Comparison of ENCODE assay signal across 9 cellular contexts in the genomic region with DNA sequence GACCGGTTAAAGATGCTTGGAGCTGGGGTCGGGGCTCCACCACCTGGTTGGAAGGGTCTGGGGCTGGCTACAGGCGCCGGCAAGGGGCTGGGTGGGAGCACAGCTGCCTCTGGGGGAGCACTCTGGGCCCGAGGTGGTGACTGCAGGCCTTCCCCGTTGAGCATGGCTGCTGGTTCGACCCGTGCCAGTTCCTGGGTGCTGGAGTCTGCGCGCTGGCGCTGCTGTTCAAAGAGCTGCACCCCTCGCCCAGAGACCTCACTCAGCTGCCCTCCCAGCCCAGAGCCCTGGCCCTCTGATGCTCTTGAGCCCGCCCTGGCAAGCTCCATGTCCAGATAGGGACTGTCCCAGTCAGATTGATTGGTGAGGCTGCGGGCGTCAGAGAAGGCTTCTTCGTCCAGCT. TPM values are rescaled to one million over a fixed set of nuclear protein-coding genes. Genes with fewer than 3 reads are reported as not detected.
A peak's percentile ranks its signal among the peaks of the same experiment; 100 is the strongest.
DNase-seq lines count a peak whose midpoint lies in the region; ATAC-seq, FAIRE-seq and TF ChIP-seq lines count a peak whose summit lies in the region.
"Had no signal": no experiment of that assay in that cellular context is flagged by ENCODE, and none has a peak within 500 bp of the region (broad histone marks: within the 10 kb centered on the region; RNA-seq: fewer than 3 reads in every experiment).

No MANE protein-coding gene starts in this region.

- H3K27me3 ChIP-seq in body of pancreas: no peaks in the 10 kb centered on the region
- no peaks in the 10 kb centered on the region for H3K27me3 ChIP-seq in gastrocnemius medialis

- intact Hi-C loops in body of pancreas (cut with DNase I) (no loop called here), gastrocnemius medialis (cut with DNase I; ENCODE audit: low total_unique reads) (loop anchor here (10.0 kb wide), 1 partner anchor 383 kb away; no protein-coding TSS in a partner anchor)

- TF ChIP-seq CTCF in body of pancreas (IDR thresholded peaks at IDR 0.05): no peak
- no peak for TF ChIP-seq CTCF in gastrocnemius medialis (IDR thresholded peaks at IDR 0.05 in 4 of 5, conservative IDR thresholded peaks at IDR 0.05 in 1 of 5)

- no peak for TF ChIP-seq POLR2A in body of pancreas (IDR thresholded peaks at IDR 0.05)
- TF ChIP-seq POLR2A in gastrocnemius medialis (IDR thresholded peaks at IDR 0.05): no peak

- in situ Hi-C loops in gastrocnemius medialis (cut with MboI; ENCODE audit: low sequenced_read_pairs in 4 of 4): loop anchor here in 2 of 4 donors (10.0 to 25.0 kb wide), 2 partner anchors 73 to 386 kb away; a partner anchor contains a TSS

- H3K27ac ChIP-seq in body of pancreas: no peak overlapping the region
- H3K27ac ChIP-seq in gastrocnemius medialis: peak overlapping the region; percentile 96 to 99 (median 98)

- H3K4me1 ChIP-seq in body of pancreas (peaks cover 20% of the 10 kb centered on the region), gastrocnemius medialis (peaks cover 77 to 83% of the 10 kb centered on the region in 2 donors)

- peak overlapping the region; percentile 44; the same call in 1 of the 2 replicates for H3K4me3 ChIP-seq in GM08714 (ENCODE audit: low read length)
- peak overlapping the region; percentile 55 to 74 for H3K4me3 ChIP-seq in body of pancreas
- H3K4me3 ChIP-seq in iPS-18c (ENCODE audit: insufficient read depth, low read depth, low read length): peak overlapping the region; percentile 53; the same call in 1 of the 2 replicates
- H3K4me3 ChIP-seq in gastrocnemius medialis: peak overlapping the region; percentile 54 to 61 (median 56)

- peak; percentile 8 for ATAC-seq in body of pancreas
- ATAC-seq in gastrocnemius medialis: no peak

- H3K9me3 ChIP-seq in body of pancreas (no peaks in the 10 kb centered on the region), iPS-18c (ENCODE audit: control insufficient read depth, insufficient read depth, low read length) (peaks cover 2% of the 10 kb centered on the region), gastrocnemius medialis (no peaks in the 10 kb centered on the region)

- WGBS in body of pancreas, 2 donors: 58 to 76% methylated on average over 4 to 13 of the region's 16 CpGs

- H3K36me3 ChIP-seq in body of pancreas (replicated peaks in 1 of 2; ENCODE audit: insufficient read depth in 1 of 2, low read depth in 2 of 2) (no peaks in the 10 kb centered on the region), gastrocnemius medialis (peaks cover 0 to 12% of the 10 kb centered on the region in 2 donors)

- FAIRE-seq in RCC 7860 (lab: Jason Lieb, UNC): no peak

- no peak for DNase-seq in body of pancreas
- DNase-seq in gastrocnemius medialis: no peak
- DNase-seq in GDM1 (lab: John Stamatoyannopoulos, UW): no peak
- DNase-seq in RCC 7860 (ENCODE audit: low spot score): no peak
- DNase-seq in inferior parietal cortex (ENCODE audit: extremely low spot score): no peak
- no peak for DNase-seq in activated CD4-positive, CD25-positive, alpha-beta regulatory T cell (lab: John Stamatoyannopoulos, UW)
- DNase-seq: NCI-H526 had no signal

RNA-seq across cellular contexts. Expression of a gene that starts 7.0 kb away (rescaled TPM):
- not detected for total RNA-seq in body of pancreas
- 1,000 to 10,000 TPM in 2 of 4 donors, 100 to 1,000 TPM in 2; 560 to 1,364 (median 992) TPM for total RNA-seq in gastrocnemius medialis

RNA-seq across cellular contexts. Expression of a gene that starts 7.6 kb away (rescaled TPM):
- total RNA-seq in body of pancreas (not detected), gastrocnemius medialis (100 to 1,000 TPM in 1 of 4 donors, 10 to 100 TPM in 3; 26.8 to 117 (median 46.8) TPM)

RNA-seq across cellular contexts. Expression of a gene that starts 49.7 kb away (rescaled TPM):
- total RNA-seq in body of pancreas (10 to 100 TPM; 13.5 to 25.1 TPM), gastrocnemius medialis (1 to 10 TPM; 1.6 to 4.1 (median 3.1) TPM)

RNA-seq across cellular contexts. Expression of a gene that starts 57.1 kb away (rescaled TPM):
- 10 to 100 TPM; 20.4 to 25.4 TPM for total RNA-seq in body of pancreas
- total RNA-seq in gastrocnemius medialis: 100 to 1,000 TPM in 3 of 4 donors, 10 to 100 TPM in 1; 89.8 to 276 (median 154) TPM

Comparison
In these comparisons a context has a peak if more than half of its experiments do, and no peak if none do; other contexts are left out.
1. H3K27ac ChIP-seq: peak in gastrocnemius medialis (4 of 4); none in body of pancreas (0 of 4).
2. RNA of a gene that starts 7.0 kb away (total RNA-seq): 560 to 1,364 TPM in gastrocnemius medialis; not detected in body of pancreas; every median in the first group is over 100 times any median in the second.
3. RNA of a gene that starts 7.6 kb away (total RNA-seq): 26.8 to 117 TPM in gastrocnemius medialis; not detected in body of pancreas; every median in the first group is over 10 times any median in the second.
4. Peak in every context shown above with its lines, with median percentiles within 50 percentile points of each other: H3K4me3 ChIP-seq.